21 cellular contexts compared by ENCODE assay signal in the genomic region with DNA sequence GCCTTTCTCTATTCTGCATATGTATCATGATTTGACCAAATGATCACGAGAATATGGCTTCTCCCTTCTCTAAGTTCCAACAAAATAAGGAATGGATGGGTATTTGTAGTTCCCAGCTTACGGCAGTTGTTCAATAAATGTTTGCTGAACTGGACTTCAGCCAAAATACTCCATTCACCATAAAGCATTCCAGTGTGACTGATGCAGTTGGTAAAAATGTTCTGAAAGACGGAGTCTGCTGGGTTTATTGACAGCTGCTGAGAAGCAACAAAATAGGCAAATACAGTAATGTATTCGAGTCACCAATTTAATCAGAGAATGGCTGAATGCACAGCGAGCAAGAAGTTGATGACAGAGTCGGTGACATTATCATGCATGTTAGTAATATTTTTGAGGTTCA. TPM values are rescaled to one million over a fixed set of nuclear protein-coding genes. Genes with fewer than 3 reads are reported as not detected.
A peak's percentile ranks its signal among the peaks of the same experiment; 100 is the strongest.
DNase-seq lines count a peak whose midpoint lies in the region; ATAC-seq, FAIRE-seq and TF ChIP-seq lines count a peak whose summit lies in the region.
"Had no signal": no experiment of that assay in that cellular context is flagged by ENCODE, and none has a peak within 500 bp of the region (broad histone marks: within the 10 kb centered on the region; RNA-seq: fewer than 3 reads in every experiment).

No MANE protein-coding gene starts in this region.

- H3K4me3 Mint-ChIP-seq in activated naive CD8-positive, alpha-beta T cell treated with anti-CD3 and anti-CD28 coated beads for 36 hours, result no peak overlapping the region
- H3K4me3 Mint-ChIP-seq: effector memory CD8-positive, alpha-beta T cell had no signal

- H3K79me2 ChIP-seq in HepG2 (ENCODE audit: insufficient read depth, low read length), result no peaks in the 10 kb centered on the region

- CTCF ChIA-PET in HepG2 (lab: Yijun Ruan, JAX; ENCODE audit: low intra/inter-chr PET ratio, low total read pairs), result no interaction called here

- H3K9me3 ChIP-seq in HepG2 (ENCODE audit: low read length) (no peaks in the 10 kb centered on the region), right lobe of liver (no peaks in the 10 kb centered on the region)
- H3K9me3 ChIP-seq: left lung had no signal

- POLR2A ChIA-PET in HepG2 (lab: Yijun Ruan, JAX), result no interaction called here

- no peak for TF ChIP-seq RAD21 in HepG2 (CRISPR knock-in tag; IDR thresholded peaks at IDR 0.05)

- H3K4me1 ChIP-seq in HepG2 (ENCODE audit: insufficient read depth, low read length) (no peaks in the 10 kb centered on the region), right lobe of liver (no peaks in the 10 kb centered on the region)
- H3K4me1 ChIP-seq: left lung had no signal

- no peak overlapping the region for H2AFZ ChIP-seq in HepG2 (ENCODE audit: low read length)

- DNase-seq in HepG2 (ENCODE audit: low spot score) (peak; percentile 2), right lobe of liver (no peak), RPMI7951 (ENCODE audit: low read depth) (peak; percentile 39), epithelial cell of esophagus (ENCODE audit: low read depth) (peak; percentile 25), GM13976 (ENCODE audit: low spot score) (no peak), SKM-1 (lab: John Stamatoyannopoulos, UW; ENCODE audit: unreplicated experiment) (no peak)
- no peak for DNase-seq in activated naive CD8-positive, alpha-beta T cell treated with anti-CD3 and anti-CD28 coated beads for 36 hours
- DNase-seq: activated CD4-positive, alpha-beta T cell treated with anti-CD3 and anti-CD28 coated beads, Interleukin-2, amount 50 U/mL, for 4 hours; activated T-cell treated with anti-CD3 and anti-CD28 coated beads for 4 hours; amygdala; DMS79 treated with DMSO at 0.1 percent for 48 hours; effector memory CD8-positive, alpha-beta T cell; glutamatergic neuron; KBM-7; left lung; NCI-H226; T-helper 1 cell; WERI-Rb-1 had no signal

- BruUV-seq in HepG2 (replicated peaks; lab: Mats Ljungman, UMichigan), result no TSS peak

- no peaks in the 10 kb centered on the region for H3K27me3 Mint-ChIP-seq in activated naive CD8-positive, alpha-beta T cell treated with anti-CD3 and anti-CD28 coated beads for 36 hours

- TF ChIP-seq EP300 in HepG2 (IDR thresholded peaks at IDR 0.05; ENCODE audit: low read depth in 2 of 2, low read length in 2 of 2) (no peak), HepG2 (CRISPR knock-in tag; IDR thresholded peaks at IDR 0.05; ENCODE audit: borderline replicate concordance) (no peak)

- no peaks in the 10 kb centered on the region for H3K4me1 Mint-ChIP-seq in activated naive CD8-positive, alpha-beta T cell treated with anti-CD3 and anti-CD28 coated beads for 36 hours

- H4K20me1 ChIP-seq in HepG2 (ENCODE audit: insufficient read depth, low read length), result no peaks in the 10 kb centered on the region

- ATAC-seq in HepG2, result no peak
- no peak for ATAC-seq in right lobe of liver
- ATAC-seq in GM19467 (IDR thresholded peaks at IDR 0.05; ENCODE audit: unreplicated experiment), result no peak
- ATAC-seq: effector memory CD8-positive, alpha-beta T cell; left lung had no signal

- no peaks in the 10 kb centered on the region for H3K36me3 Mint-ChIP-seq in activated naive CD8-positive, alpha-beta T cell treated with anti-CD3 and anti-CD28 coated beads for 36 hours

- intact Hi-C loops in HepG2 (cut with micrococcal nuclease; ENCODE audit: unreplicated experiment), result no loop called here
- intact Hi-C loops in right lobe of liver (cut with DNase I), result no loop called here

- TF ChIP-seq CTCF in HepG2 (CRISPR knock-in tag; IDR thresholded peaks at IDR 0.05) (no peak), right lobe of liver (IDR thresholded peaks at IDR 0.05) (no peak), epithelial cell of esophagus (IDR thresholded peaks at IDR 0.05; ENCODE audit: insufficient read depth, low read depth, low read length, missing control alignments) (no peak), GM13976 (IDR thresholded peaks at IDR 0.05; ENCODE audit: borderline replicate concordance, control extremely low read depth, extremely low read depth, insufficient read depth, missing control alignments) (no peak)

- H3K27me3 ChIP-seq in HepG2 (ENCODE audit: control insufficient read depth in 1 of 2, insufficient read depth in 2 of 2, low read length in 2 of 2) (no peaks in the 10 kb centered on the region), right lobe of liver (no peaks in the 10 kb centered on the region)
- H3K27me3 ChIP-seq: left lung had no signal

- H3K4me3 ChIP-seq in HepG2 (replicated peaks in 1 of 3; ENCODE audit: insufficient read depth in 1 of 3, low read depth in 2 of 3, low read length in 3 of 3) (no peak overlapping the region), right lobe of liver (no peak overlapping the region), epithelial cell of esophagus (ENCODE audit: low read length) (no peak overlapping the region)
- H3K4me3 ChIP-seq: left lung had no signal

- no peaks in the 10 kb centered on the region for H3K9me3 Mint-ChIP-seq in activated naive CD8-positive, alpha-beta T cell treated with anti-CD3 and anti-CD28 coated beads for 36 hours
- H3K9me3 Mint-ChIP-seq: effector memory CD8-positive, alpha-beta T cell had no signal

- TF ChIP-seq POLR2A in HepG2 (IDR thresholded peaks at IDR 0.05; ENCODE audit: insufficient read depth in 1 of 2, low read depth in 2 of 2, low read length in 2 of 2) (no peak), right lobe of liver (IDR thresholded peaks at IDR 0.05) (no peak)

- no peak overlapping the region for H3K4me2 ChIP-seq in HepG2 (ENCODE audit: low read depth, low read length)

- WGBS in HepG2 (ENCODE audit: low lambda C conversion rate), result 36% methylated on average over 6 of the region's 6 CpGs
- WGBS in right lobe of liver (ENCODE audit: insufficient coverage, low coverage, low lambda C conversion rate, missing lambda C conversion rate), result 59% methylated on average over 6 of the region's 6 CpGs

- H3K36me3 ChIP-seq in HepG2 (replicated peaks in 1 of 2; ENCODE audit: control insufficient read depth in 1 of 2, insufficient read depth in 2 of 2, low read length in 2 of 2), result no peaks in the 10 kb centered on the region
- no peaks in the 10 kb centered on the region for H3K36me3 ChIP-seq in right lobe of liver
- H3K36me3 ChIP-seq: left lung, WERI-Rb-1 had no signal

- H3K27ac ChIP-seq in HepG2 (ENCODE audit: extremely low read length, insufficient read depth, low read length), result no peak overlapping the region
- H3K27ac ChIP-seq in right lobe of liver, result no peak overlapping the region
- H3K27ac ChIP-seq: left lung, WERI-Rb-1 had no signal

- no peak overlapping the region for H3K27ac Mint-ChIP-seq in activated naive CD8-positive, alpha-beta T cell treated with anti-CD3 and anti-CD28 coated beads for 36 hours
- H3K27ac Mint-ChIP-seq: effector memory CD8-positive, alpha-beta T cell had no signal

- in situ Hi-C loops in HepG2 (cut with HindIII; ENCODE audit: extremely low pct_ligation_motif_present, low pct_unique_long_range_greater_than_20kb), result no loop called here
- in situ Hi-C loops in GM13976 (cut with MboI; ENCODE audit: low sequenced_read_pairs, unreplicated experiment), result no loop called here

- no peak for FAIRE-seq in HepG2 (lab: Jason Lieb, UNC)

- no peak overlapping the region for H3K9ac ChIP-seq in HepG2 (ENCODE audit: insufficient read depth, low read depth, low read length)

TF ChIP-seq in HepG2, 621 proteins besides CTCF, POLR2A, EP300 and RAD21 (continues in another document):
- no peak for TF ChIP-seq ZNF136 (CRISPR knock-in tag; IDR thresholded peaks at IDR 0.05; ENCODE audit: low read depth)
- TF ChIP-seq, protein P1, sequence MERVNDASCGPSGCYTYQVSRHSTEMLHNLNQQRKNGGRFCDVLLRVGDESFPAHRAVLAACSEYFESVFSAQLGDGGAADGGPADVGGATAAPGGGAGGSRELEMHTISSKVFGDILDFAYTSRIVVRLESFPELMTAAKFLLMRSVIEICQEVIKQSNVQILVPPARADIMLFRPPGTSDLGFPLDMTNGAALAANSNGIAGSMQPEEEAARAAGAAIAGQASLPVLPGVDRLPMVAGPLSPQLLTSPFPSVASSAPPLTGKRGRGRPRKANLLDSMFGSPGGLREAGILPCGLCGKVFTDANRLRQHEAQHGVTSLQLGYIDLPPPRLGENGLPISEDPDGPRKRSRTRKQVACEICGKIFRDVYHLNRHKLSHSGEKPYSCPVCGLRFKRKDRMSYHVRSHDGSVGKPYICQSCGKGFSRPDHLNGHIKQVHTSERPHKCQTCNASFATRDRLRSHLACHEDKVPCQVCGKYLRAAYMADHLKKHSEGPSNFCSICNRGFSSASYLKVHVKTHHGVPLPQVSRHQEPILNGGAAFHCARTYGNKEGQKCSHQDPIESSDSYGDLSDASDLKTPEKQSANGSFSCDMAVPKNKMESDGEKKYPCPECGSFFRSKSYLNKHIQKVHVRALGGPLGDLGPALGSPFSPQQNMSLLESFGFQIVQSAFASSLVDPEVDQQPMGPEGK (CRISPR knock-in tag; IDR thresholded peaks at IDR 0.05), result no peak
- no peak for TF ChIP-seq NCOA1 (CRISPR knock-in tag; IDR thresholded peaks at IDR 0.05)

RNA-seq across cellular contexts. Expression of gene GRIP1, which starts 30.5 kb away (rescaled TPM):
- total RNA-seq in HepG2 (2016; rRNA removed; fragmentation: Illumina TruSeq; extraction: Trizol) (not detected in 2 replicates), right lobe of liver (under 1 TPM in 3 of 6 experiments, not detected in 3; 0.22 to 0.78 (median 0.26) TPM)
- total RNA-seq in HepG2 (2016; cell fraction: cytosol; rRNA removed; fragmentation: Illumina TruSeq; extraction: Trizol; ENCODE audit: low read depth), result not detected in 2 replicates
- not detected in 2 replicates for total RNA-seq in HepG2 (2016; cell fraction: insoluble cytoplasmic fraction; rRNA removed; fragmentation: Illumina TruSeq; extraction: Trizol)
- not detected in 2 replicates for total RNA-seq in HepG2 (2016; cell fraction: membrane; rRNA removed; fragmentation: Illumina TruSeq; extraction: Trizol)
- total RNA-seq in HepG2 (2016; cell fraction: nucleus; rRNA removed; fragmentation: Illumina TruSeq; extraction: Trizol), result 0.31 TPM in 1 of 2 replicates, not detected in the other
- polyA plus RNA-seq in HepG2 (2011; rRNA removed), result 0.08 TPM in 1 of 2 replicates, not detected in the other
- polyA plus RNA-seq in HepG2 (2011; cell fraction: cytosol; rRNA removed), result not detected in 2 replicates
- polyA plus RNA-seq in HepG2 (2011; cell fraction: nucleus; rRNA removed), result 0.11 and 0.47 TPM in 2 replicates
- not detected in 2 replicates for polyA plus RNA-seq in HepG2 (2012)
- polyA plus RNA-seq in HepG2 (2016; cell fraction: cytosol; fragmentation: Illumina TruSeq; extraction: Trizol; ENCODE audit: low read depth), result not detected in 2 replicates
- polyA plus RNA-seq in HepG2 (2016; cell fraction: insoluble cytoplasmic fraction; fragmentation: Illumina TruSeq; extraction: Trizol; ENCODE audit: low read depth), result not detected in 2 replicates
- not detected in 2 replicates for polyA plus RNA-seq in HepG2 (2016; cell fraction: membrane; fragmentation: Illumina TruSeq; extraction: Trizol; ENCODE audit: low read depth)
- polyA plus RNA-seq in HepG2 (2016; cell fraction: nucleus; fragmentation: Illumina TruSeq; extraction: Trizol; ENCODE audit: insufficient read depth, low read depth), result not detected in 2 replicates
- not detected in 2 replicates for polyA minus RNA-seq in HepG2 (2011; rRNA and poly(A)+ RNA removed; ENCODE audit: low replicate concordance)
- polyA minus RNA-seq in HepG2 (2011; cell fraction: cytosol; rRNA and poly(A)+ RNA removed), result not detected in 2 replicates
- not detected in 2 replicates for polyA minus RNA-seq in HepG2 (2011; cell fraction: nucleus; rRNA and poly(A)+ RNA removed)
- 0.59 TPM in 1 of 2 replicates, not detected in the other for total RNA-seq in RPMI7951 (2014; rRNA removed; shearing (Covaris generic))
- total RNA-seq in activated naive CD8-positive, alpha-beta T cell treated with anti-CD3 and anti-CD28 coated beads for 36 hours, result 1 to 10 TPM; 2.2 to 3.4 TPM
- total RNA-seq: fibroblast of lung had no signal
- polyA plus RNA-seq: AG04450 had no signal

Comparison
In these comparisons a context has a peak if more than half of its experiments do, and no peak if none do; other contexts are left out.
1. DNase-seq: peak in HepG2 (single experiment), RPMI7951 (single experiment) and epithelial cell of esophagus (single experiment); none in right lobe of liver (0 of 3), GM13976 (single experiment), SKM-1 (single experiment) and activated naive CD8-positive, alpha-beta T cell treated with anti-CD3 and anti-CD28 coated beads for 36 hours (single experiment).